Comparison of ENCODE assay signal across 7 cellular contexts in genomic region chr6:26026833-26027490, GRCh38.
DNase-seq lines count a peak whose midpoint lies in the region; ATAC-seq, FAIRE-seq and TF ChIP-seq lines count a peak whose summit lies in the region.

No MANE protein-coding gene starts in this region.

- in situ Hi-C loops in K562 (cut with MboI) = loop anchor here (5.0 kb wide), 1 partner anchor 1810 kb away; a partner anchor contains a TSS

- POLR2A ChIA-PET in K562 (lab: Yijun Ruan, JAX) = interaction anchor here (0.6 to 13.8 kb wide), 52 partner anchors 7 to 1971 kb away, joined by 3 to 597 read pairs (median 6); partner anchors contain the start of genes HFE and TRIM38

- FAIRE-seq in TTC549 (lab: Jason Lieb, UNC) (peak; percentile 73), K562 (lab: Jason Lieb, UNC) (peak; percentile 94)

- no peak for TF ChIP-seq CTCF in K562 (IDR thresholded peaks at IDR 0.05 in 2 of 3, conservative IDR thresholded peaks at IDR 0.05 in 1 of 3; ENCODE audit: insufficient read depth in 2 of 3, low read depth in 1 of 3, low read length in 3 of 3)

- DNase-seq in NCI-H2107 treated with DMSO at 0.1 percent for 48 hours (lab: John Stamatoyannopoulos, UW; ENCODE audit: unreplicated experiment) (peak; percentile 70), K562 (ENCODE audit: extremely low read depth in 1 of 4, low spot score in 3 of 4) (peak; percentile 72 to 99 (median 79))

- peak overlapping the region; percentile 99 for H3K4me2 ChIP-seq in K562 (ENCODE audit: insufficient read depth, low read length)
- peak overlapping the region; percentile 83 for H3K4me2 ChIP-seq in skeletal muscle satellite cell (ENCODE audit: low read length)

- no peaks in the 10 kb centered on the region for H3K9me1 ChIP-seq in K562 (ENCODE audit: control insufficient read depth, insufficient read depth, low read length)

- H3K27ac ChIP-seq in K562 (ENCODE audit: extremely low read depth, low read depth, low read length) = peak overlapping the region; percentile 99

- ATAC-seq in GM18519 (IDR thresholded peaks at IDR 0.05; ENCODE audit: low FRiP score, unreplicated experiment) (peak; percentile 34), HG03060 (IDR thresholded peaks at IDR 0.05; ENCODE audit: low read depth, unreplicated experiment) (peak; percentile 33), K562 (peak; percentile 38)

- CTCF ChIA-PET in K562 (lab: Yijun Ruan, JAX; ENCODE audit: low intra/inter-chr PET ratio) = interaction anchor here (2.0 kb wide), 2 partner anchors 28 to 70 kb away, joined by 5 to 17 read pairs; no protein-coding TSS in a partner anchor

- no peaks in the 10 kb centered on the region for H3K9me3 ChIP-seq in K562 (replicated peaks; ENCODE audit: control insufficient read depth, insufficient read depth, low read depth, low read length)
- no peaks in the 10 kb centered on the region for H3K9me3 ChIP-seq in iPS-15b (ENCODE audit: control insufficient read depth, insufficient read depth, low read length)
- no peaks in the 10 kb centered on the region for H3K9me3 ChIP-seq in skeletal muscle satellite cell (replicated peaks; ENCODE audit: low read length)

- H2AFZ ChIP-seq in K562 (ENCODE audit: low read depth, low read length) = peak overlapping the region; percentile 36

- BruUV-seq in K562 (replicated peaks; lab: Mats Ljungman, UMichigan) = TSS peak; percentile 32

- H3K27me3 ChIP-seq in K562 (ENCODE audit: control insufficient read depth in 2 of 2, insufficient read depth in 2 of 2, low read length in 2 of 2) (no peaks in the 10 kb centered on the region), iPS-15b (ENCODE audit: control insufficient read depth, insufficient read depth, low read length) (no peaks in the 10 kb centered on the region), skeletal muscle satellite cell (ENCODE audit: control insufficient read depth, insufficient read depth, low read length) (no peaks in the 10 kb centered on the region)

- H3K4me3 ChIP-seq in K562 = peak overlapping the region; percentile 46
- H3K4me3 ChIP-seq in iPS-15b (ENCODE audit: low read depth, low read length) = peak overlapping the region; percentile 70
- H3K4me3 ChIP-seq in skeletal muscle satellite cell (ENCODE audit: low read length) = peak overlapping the region; percentile 76

- no peak; a peak in 3 of 4 replicates for TF ChIP-seq RAD21 in K562 (CRISPR knock-in tag; conservative IDR thresholded peaks at IDR 0.05 in 1 of 2, IDR thresholded peaks at IDR 0.05 in 1 of 2)

- peak; percentile 100 for TF ChIP-seq POLR2A in K562 (conservative IDR thresholded peaks at IDR 0.05)

- H3K79me2 ChIP-seq in K562 (ENCODE audit: control insufficient read depth, insufficient read depth, low read length) = peaks cover 87% of the 10 kb centered on the region

- TF ChIP-seq EP300 in K562 (IDR thresholded peaks at IDR 0.05; ENCODE audit: low read length) = peak; percentile 95

- peaks cover 9 to 40% of the 10 kb centered on the region in 2 experiments for H3K4me1 ChIP-seq in K562 (replicated peaks in 1 of 2; ENCODE audit: control insufficient read depth in 2 of 2, insufficient read depth in 2 of 2, low read length in 2 of 2)
- H3K4me1 ChIP-seq in iPS-15b (ENCODE audit: control insufficient read depth, insufficient read depth, low read length) = peaks cover 28% of the 10 kb centered on the region
- H3K4me1 ChIP-seq in skeletal muscle satellite cell (ENCODE audit: control insufficient read depth, insufficient read depth, low read length) = peaks cover 26% of the 10 kb centered on the region

- peak overlapping the region; percentile 88 to 94 for H3K9ac ChIP-seq in K562 (ENCODE audit: insufficient read depth in 1 of 2, low read depth in 2 of 2, low read length in 2 of 2)
- H3K9ac ChIP-seq in iPS-15b (ENCODE audit: low read depth, low read length) = peak overlapping the region; percentile 74
- H3K9ac ChIP-seq in skeletal muscle satellite cell (ENCODE audit: low read depth, low read length) = peak overlapping the region; percentile 77

- intact Hi-C loops in K562 (cut with micrococcal nuclease) = loop anchor here (1.0 to 10.0 kb wide), 4 partner anchors 29 to 1252 kb away; partner anchors contain the start of gene GMNN

- H3K36me3 ChIP-seq in K562 (ENCODE audit: control insufficient read depth, insufficient read depth, low read length) (peaks cover 7% of the 10 kb centered on the region; the same call in 1 of the 3 replicates), iPS-15b (ENCODE audit: control insufficient read depth, insufficient read depth, low read length) (no peaks in the 10 kb centered on the region), skeletal muscle satellite cell (ENCODE audit: insufficient read depth, low read length) (no peaks in the 10 kb centered on the region)

- peaks cover 11% of the 10 kb centered on the region for H4K20me1 ChIP-seq in K562 (replicated peaks; ENCODE audit: control insufficient read depth, insufficient read depth, low read length)

- WGBS in K562 (ENCODE audit: insufficient coverage, low coverage, missing lambda C conversion rate) = under 1% methylated on average over 44 of the region's 44 CpGs

TF ChIP-seq in K562, 482 proteins besides CTCF, POLR2A, EP300 and RAD21 (continues in another document):
- TF ChIP-seq SMARCE1 (IDR thresholded peaks at IDR 0.05) (0 out of 2 replicates have a peak, but pooled peaks have one; percentile 30), CHAMP1 (IDR thresholded peaks at IDR 0.05) (peak; percentile 77; the same call in 1 of the 2 replicates), POLR3G (IDR thresholded peaks at IDR 0.05; ENCODE audit: extremely low read depth, insufficient read length, insufficient replicate concordance) (no peak), HLTF (IDR thresholded peaks at IDR 0.05) (0 out of 2 replicates have a peak, but pooled peaks have one; percentile 88), PHTF2 (CRISPR knock-in tag; IDR thresholded peaks at IDR 0.05) (peak; percentile 87; the same call in 1 of the 2 replicates), TCF15 (CRISPR knock-in tag; IDR thresholded peaks at IDR 0.05) (no peak), BMI1 (IDR thresholded peaks at IDR 0.05; ENCODE audit: low read length) (no peak), PYGO2 (tag; IDR thresholded peaks at IDR 0.05) (no peak), POLR2H (tag; IDR thresholded peaks at IDR 0.05; ENCODE audit: low read depth) (peak; percentile 99), ZKSCAN3 (CRISPR knock-in tag; IDR thresholded peaks at IDR 0.05) (no peak)
- TF ChIP-seq, protein P1, sequence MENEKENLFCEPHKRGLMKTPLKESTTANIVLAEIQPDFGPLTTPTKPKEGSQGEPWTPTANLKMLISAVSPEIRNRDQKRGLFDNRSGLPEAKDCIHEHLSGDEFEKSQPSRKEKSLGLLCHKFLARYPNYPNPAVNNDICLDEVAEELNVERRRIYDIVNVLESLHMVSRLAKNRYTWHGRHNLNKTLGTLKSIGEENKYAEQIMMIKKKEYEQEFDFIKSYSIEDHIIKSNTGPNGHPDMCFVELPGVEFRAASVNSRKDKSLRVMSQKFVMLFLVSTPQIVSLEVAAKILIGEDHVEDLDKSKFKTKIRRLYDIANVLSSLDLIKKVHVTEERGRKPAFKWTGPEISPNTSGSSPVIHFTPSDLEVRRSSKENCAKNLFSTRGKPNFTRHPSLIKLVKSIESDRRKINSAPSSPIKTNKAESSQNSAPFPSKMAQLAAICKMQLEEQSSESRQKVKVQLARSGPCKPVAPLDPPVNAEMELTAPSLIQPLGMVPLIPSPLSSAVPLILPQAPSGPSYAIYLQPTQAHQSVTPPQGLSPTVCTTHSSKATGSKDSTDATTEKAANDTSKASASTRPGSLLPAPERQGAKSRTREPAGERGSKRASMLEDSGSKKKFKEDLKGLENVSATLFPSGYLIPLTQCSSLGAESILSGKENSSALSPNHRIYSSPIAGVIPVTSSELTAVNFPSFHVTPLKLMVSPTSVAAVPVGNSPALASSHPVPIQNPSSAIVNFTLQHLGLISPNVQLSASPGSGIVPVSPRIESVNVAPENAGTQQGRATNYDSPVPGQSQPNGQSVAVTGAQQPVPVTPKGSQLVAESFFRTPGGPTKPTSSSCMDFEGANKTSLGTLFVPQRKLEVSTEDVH (IDR thresholded peaks at IDR 0.05; ENCODE audit: low read depth, partially characterized antibody) = peak; percentile 76
- TF ChIP-seq, protein P2, sequence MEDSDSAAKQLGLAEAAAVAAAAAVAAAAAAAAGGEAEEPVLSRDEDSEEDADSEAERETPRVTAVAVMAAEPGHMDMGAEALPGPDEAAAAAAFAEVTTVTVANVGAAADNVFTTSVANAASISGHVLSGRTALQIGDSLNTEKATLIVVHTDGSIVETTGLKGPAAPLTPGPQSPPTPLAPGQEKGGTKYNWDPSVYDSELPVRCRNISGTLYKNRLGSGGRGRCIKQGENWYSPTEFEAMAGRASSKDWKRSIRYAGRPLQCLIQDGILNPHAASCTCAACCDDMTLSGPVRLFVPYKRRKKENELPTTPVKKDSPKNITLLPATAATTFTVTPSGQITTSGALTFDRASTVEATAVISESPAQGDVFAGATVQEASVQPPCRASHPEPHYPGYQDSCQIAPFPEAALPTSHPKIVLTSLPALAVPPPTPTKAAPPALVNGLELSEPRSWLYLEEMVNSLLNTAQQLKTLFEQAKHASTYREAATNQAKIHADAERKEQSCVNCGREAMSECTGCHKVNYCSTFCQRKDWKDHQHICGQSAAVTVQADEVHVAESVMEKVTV (CRISPR knock-in tag; IDR thresholded peaks at IDR 0.05) = no peak

Comparison
In these comparisons a context has a peak if more than half of its experiments do, and no peak if none do; other contexts are left out.
1. Peak in every context shown above with its lines: DNase-seq, ATAC-seq, H3K4me3 ChIP-seq and H3K27ac ChIP-seq.